Comparison of ENCODE assay signal across 10 cellular contexts in the genomic region with DNA sequence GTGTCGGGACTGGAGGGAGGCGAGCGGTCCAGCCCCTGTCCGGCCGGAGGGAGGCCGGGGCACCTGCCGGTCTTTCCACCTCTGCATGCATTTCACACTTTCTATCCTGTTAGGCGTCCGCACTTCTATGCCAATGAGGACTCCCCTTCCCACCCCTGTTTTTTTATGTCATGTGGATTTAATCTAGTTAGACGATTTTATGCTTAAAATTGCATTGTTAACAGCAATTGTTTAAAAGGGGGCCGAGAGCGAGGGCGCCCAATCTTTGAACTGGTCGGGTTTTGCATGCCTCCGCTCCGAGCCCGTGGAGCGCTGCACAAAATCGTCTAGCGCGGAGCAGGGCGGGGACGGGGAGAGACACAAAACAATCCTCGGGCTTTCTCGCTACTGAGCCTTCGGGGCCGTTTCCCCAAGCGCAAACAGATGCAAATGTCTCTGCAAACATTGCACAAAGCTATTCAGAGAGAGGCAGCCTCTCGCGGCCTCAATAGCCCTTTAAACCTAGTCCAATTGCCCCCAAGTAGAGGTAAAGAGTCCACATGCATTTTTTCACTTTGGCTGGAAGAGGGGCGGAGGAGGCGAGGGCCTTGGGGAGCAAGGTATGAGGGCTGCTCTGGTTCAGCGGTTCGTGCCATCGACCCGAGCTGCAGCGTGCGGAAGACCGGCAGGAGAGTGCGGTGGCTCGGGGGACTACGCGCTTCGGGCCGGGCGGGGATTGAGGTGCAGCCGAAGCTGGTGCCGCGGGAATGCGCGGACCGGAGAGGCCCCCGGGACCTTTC. TPM values are rescaled to one million over a fixed set of nuclear protein-coding genes. Genes with fewer than 3 reads are reported as not detected.
DNase-seq lines count a peak whose midpoint lies in the region; ATAC-seq and TF ChIP-seq lines count a peak whose summit lies in the region.
"Had no signal": no experiment of that assay in that cellular context is flagged by ENCODE, and none has a peak within 500 bp of the region (broad histone marks: within the 10 kb centered on the region; RNA-seq: fewer than 3 reads in every experiment).

No MANE protein-coding gene starts in this region.

- ATAC-seq in Right ventricle myocardium inferior (no peak), HG02642 (IDR thresholded peaks at IDR 0.05; ENCODE audit: poor library complexity, unreplicated experiment) (no peak)
- ATAC-seq in natural killer cell treated with Interleukin-12 subunit alpha and Interleukin-12 subunit beta and Interleukin-15 and Interleukin-18, amount 100 ng/mL, for 72 hours: no peak

- peaks cover 3% of the 10 kb centered on the region for H3K36me3 Mint-ChIP-seq in type B pancreatic cell
- H3K36me3 Mint-ChIP-seq in natural killer cell treated with Interleukin-12 subunit alpha and Interleukin-12 subunit beta and Interleukin-15 and Interleukin-18, amount 100 ng/mL, for 72 hours: no peaks in the 10 kb centered on the region

- H3K4me3 Mint-ChIP-seq in type B pancreatic cell: peak overlapping the region; percentile 89
- H3K4me3 Mint-ChIP-seq in natural killer cell treated with Interleukin-12 subunit alpha and Interleukin-12 subunit beta and Interleukin-15 and Interleukin-18, amount 100 ng/mL, for 72 hours: no peak overlapping the region

- 1 to 2% methylated on average over 45 to 46 of the region's 53 CpGs for WGBS in mesodermal cell (ENCODE audit: insufficient coverage in 2 of 2), 2 experiments

- H3K27ac ChIP-seq in cardiac muscle cell (no peak overlapping the region), mesodermal cell (ENCODE audit: low read depth, low read length, severe bottlenecking) (no peak overlapping the region)

- H3K9me3 Mint-ChIP-seq in type B pancreatic cell: no peaks in the 10 kb centered on the region
- H3K9me3 Mint-ChIP-seq in natural killer cell treated with Interleukin-12 subunit alpha and Interleukin-12 subunit beta and Interleukin-15 and Interleukin-18, amount 100 ng/mL, for 72 hours: no peaks in the 10 kb centered on the region

- H3K36me3 ChIP-seq in cardiac muscle cell (no peaks in the 10 kb centered on the region), mesodermal cell (ENCODE audit: control insufficient read depth, insufficient read depth, low read length) (no peaks in the 10 kb centered on the region)

- peak overlapping the region; percentile 70 for H3K27ac Mint-ChIP-seq in type B pancreatic cell
- H3K27ac Mint-ChIP-seq in natural killer cell treated with Interleukin-12 subunit alpha and Interleukin-12 subunit beta and Interleukin-15 and Interleukin-18, amount 100 ng/mL, for 72 hours: no peak overlapping the region

- intact Hi-C loops in Right ventricle myocardium inferior (cut with DNase I): no loop called here

- H3K9me3 ChIP-seq in cardiac muscle cell (ENCODE audit: low read depth) (no peaks in the 10 kb centered on the region), mesodermal cell (ENCODE audit: control insufficient read depth, low read length) (no peaks in the 10 kb centered on the region)

- H3K4me1 ChIP-seq in cardiac muscle cell (ENCODE audit: low read depth) (no peaks in the 10 kb centered on the region), mesodermal cell (ENCODE audit: control insufficient read depth, insufficient read depth, low read length, poor library complexity, severe bottlenecking) (peaks cover 34% of the 10 kb centered on the region)

- no peak for TF ChIP-seq CTCF in cardiac muscle cell (IDR thresholded peaks at IDR 0.05; ENCODE audit: low read depth, low read length)
- TF ChIP-seq CTCF in astrocyte of the cerebellum (IDR thresholded peaks at IDR 0.05; ENCODE audit: low read depth, low read length, missing control alignments): no peak
- TF ChIP-seq CTCF in type B pancreatic cell (conservative IDR thresholded peaks at IDR 0.05): no peak

- DNase-seq in cardiac muscle cell (ENCODE audit: low read depth in 1 of 2, low spot score in 1 of 2) (peak; percentile 9 to 24), Right ventricle myocardium inferior (ENCODE audit: missing footprints) (no peak), astrocyte of the cerebellum (ENCODE audit: low read depth) (no peak), type B pancreatic cell (ENCODE audit: extremely low spot score, unreplicated experiment) (no peak), DMS79 treated with DMSO at 0.1 percent for 48 hours (lab: John Stamatoyannopoulos, UW) (no peak)
- DNase-seq in natural killer cell treated with Interleukin-12 subunit alpha and Interleukin-12 subunit beta and Interleukin-15 and Interleukin-18, amount 100 ng/mL, for 72 hours (ENCODE audit: low spot score): no peak
- DNase-seq: stimulated activated CD4-positive, alpha-beta T cell treated with anti-CD3 and anti-CD28 coated beads, Interleukin-12 subunit alpha, Interleukin-12 subunit beta, amount 100 ng/mL, for 4 hours; T-helper 1 cell had no signal

- H3K4me1 Mint-ChIP-seq in type B pancreatic cell (ENCODE audit: unreplicated experiment): peaks cover 24% of the 10 kb centered on the region
- H3K4me1 Mint-ChIP-seq in natural killer cell treated with Interleukin-12 subunit alpha and Interleukin-12 subunit beta and Interleukin-15 and Interleukin-18, amount 100 ng/mL, for 72 hours (ENCODE audit: low read depth in 2 of 2): peaks cover 2 to 6% of the 10 kb centered on the region in 2 donors

- peak overlapping the region; percentile 21 for H3K4me3 ChIP-seq in cardiac muscle cell
- peak overlapping the region; percentile 39 for H3K4me3 ChIP-seq in astrocyte of the cerebellum (ENCODE audit: low read depth, low read length)
- peak overlapping the region; percentile 23 for H3K4me3 ChIP-seq in mesodermal cell (ENCODE audit: extremely low read depth, insufficient read depth, low read length, poor library complexity, severe bottlenecking)

- peaks cover 99% of the 10 kb centered on the region for H3K27me3 Mint-ChIP-seq in type B pancreatic cell
- peaks cover 34 to 55% of the 10 kb centered on the region in 2 donors for H3K27me3 Mint-ChIP-seq in natural killer cell treated with Interleukin-12 subunit alpha and Interleukin-12 subunit beta and Interleukin-15 and Interleukin-18, amount 100 ng/mL, for 72 hours

- in situ Hi-C loops in astrocyte of the cerebellum (cut with HindIII; ENCODE audit: low sequenced_read_pairs): no loop called here

- H3K27me3 ChIP-seq in cardiac muscle cell: peaks cover 100% of the 10 kb centered on the region

RNA-seq across cellular contexts. Expression of a gene that starts 37.5 kb away (rescaled TPM):
- not detected in 2 replicates for total RNA-seq in cardiac muscle cell
- not detected in 2 replicates for polyA plus RNA-seq in cardiac muscle cell
- not detected for total RNA-seq in Right ventricle myocardium inferior
- polyA plus RNA-seq in mesodermal cell (2013, experiment 1 of 2): not detected
- polyA plus RNA-seq in mesodermal cell (2013, experiment 2 of 2): not detected
- total RNA-seq in type B pancreatic cell (ENCODE audit: low replicate concordance): not detected in 2 replicates
- total RNA-seq in natural killer cell treated with Interleukin-12 subunit alpha and Interleukin-12 subunit beta and Interleukin-15 and Interleukin-18, amount 100 ng/mL, for 72 hours: not detected

RNA-seq across cellular contexts. Expression of a gene that starts 42.5 kb away (rescaled TPM):
- not detected in 2 replicates for total RNA-seq in cardiac muscle cell
- not detected in 2 replicates for polyA plus RNA-seq in cardiac muscle cell
- total RNA-seq in Right ventricle myocardium inferior: not detected
- not detected for polyA plus RNA-seq in mesodermal cell (2013, experiment 1 of 2)
- polyA plus RNA-seq in mesodermal cell (2013, experiment 2 of 2): not detected
- total RNA-seq in type B pancreatic cell (ENCODE audit: low replicate concordance): not detected in 2 replicates
- total RNA-seq in natural killer cell treated with Interleukin-12 subunit alpha and Interleukin-12 subunit beta and Interleukin-15 and Interleukin-18, amount 100 ng/mL, for 72 hours: not detected

RNA-seq across cellular contexts. Expression of a gene that starts 46.1 kb away (rescaled TPM):
- total RNA-seq in cardiac muscle cell (not detected in 2 replicates), Right ventricle myocardium inferior (not detected), type B pancreatic cell (ENCODE audit: low replicate concordance) (3.7 TPM in 1 of 2 replicates, not detected in the other)
- not detected in 2 replicates for polyA plus RNA-seq in cardiac muscle cell
- 0.18 TPM for polyA plus RNA-seq in mesodermal cell (2013, experiment 1 of 2)
- polyA plus RNA-seq in mesodermal cell (2013, experiment 2 of 2): 0.35 TPM
- not detected for total RNA-seq in natural killer cell treated with Interleukin-12 subunit alpha and Interleukin-12 subunit beta and Interleukin-15 and Interleukin-18, amount 100 ng/mL, for 72 hours

Comparison
In these comparisons a context has a peak if more than half of its experiments do, and no peak if none do; other contexts are left out.
1. DNase-seq: peak in cardiac muscle cell (2 of 2); none in Right ventricle myocardium inferior (single experiment), astrocyte of the cerebellum (single experiment), type B pancreatic cell (single experiment), natural killer cell treated with Interleukin-12 subunit alpha and Interleukin-12 subunit beta and Interleukin-15 and Interleukin-18, amount 100 ng/mL, for 72 hours (single experiment) and DMS79 treated with DMSO at 0.1 percent for 48 hours (single experiment).
2. Peak in every context shown above with its lines, with median percentiles within 50 percentile points of each other: H3K4me3 ChIP-seq.